ENCODE assay signal across 1 cellular context in genomic region chr15:67085237-67085817, GRCh38.
TF ChIP-seq lines count a peak whose summit lies in the region.

No MANE protein-coding gene starts in this region.

TF ChIP-seq in WTC11, 78 proteins besides CTCF, POLR2A, EP300 and RAD21 (continued from another document):
- TF ChIP-seq, protein P1, sequence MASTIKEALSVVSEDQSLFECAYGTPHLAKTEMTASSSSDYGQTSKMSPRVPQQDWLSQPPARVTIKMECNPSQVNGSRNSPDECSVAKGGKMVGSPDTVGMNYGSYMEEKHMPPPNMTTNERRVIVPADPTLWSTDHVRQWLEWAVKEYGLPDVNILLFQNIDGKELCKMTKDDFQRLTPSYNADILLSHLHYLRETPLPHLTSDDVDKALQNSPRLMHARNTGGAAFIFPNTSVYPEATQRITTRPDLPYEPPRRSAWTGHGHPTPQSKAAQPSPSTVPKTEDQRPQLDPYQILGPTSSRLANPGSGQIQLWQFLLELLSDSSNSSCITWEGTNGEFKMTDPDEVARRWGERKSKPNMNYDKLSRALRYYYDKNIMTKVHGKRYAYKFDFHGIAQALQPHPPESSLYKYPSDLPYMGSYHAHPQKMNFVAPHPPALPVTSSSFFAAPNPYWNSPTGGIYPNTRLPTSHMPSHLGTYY (CRISPR knock-in tag; IDR thresholded peaks at IDR 0.05): no peak
- TF ChIP-seq ZNF232 (CRISPR knock-in tag; IDR thresholded peaks at IDR 0.05): no peak
